ENCODE assay signal across 9 cellular contexts in the genomic region with DNA sequence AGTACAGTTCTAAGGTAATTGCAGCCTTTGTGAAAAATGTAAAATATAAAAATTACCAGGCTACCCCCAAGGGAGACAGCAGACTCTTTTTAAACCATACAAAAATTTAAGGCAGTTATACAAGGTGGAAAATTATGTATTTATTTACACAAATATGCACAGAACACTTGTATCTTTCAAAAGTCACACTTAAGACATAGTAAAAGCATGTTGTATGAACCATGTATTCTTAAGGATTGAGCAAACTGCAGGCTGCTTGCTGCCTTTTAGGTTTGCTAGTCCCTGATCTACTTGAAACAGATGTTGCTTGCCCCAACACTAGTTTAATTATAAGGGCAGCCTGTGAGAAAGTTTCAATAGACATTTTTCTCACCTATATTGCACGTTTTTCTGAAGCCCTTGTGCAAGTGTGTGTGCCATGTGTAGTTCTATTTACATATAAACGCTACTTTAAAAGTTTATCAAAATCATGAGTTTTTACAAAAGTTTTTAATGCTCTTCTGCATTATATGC.
A peak's percentile ranks its signal among the peaks of the same experiment; 100 is the strongest.
DNase-seq lines count a peak whose midpoint lies in the region; ATAC-seq and TF ChIP-seq lines count a peak whose summit lies in the region.
"Had no signal": no experiment of that assay in that cellular context is flagged by ENCODE, and none has a peak within 500 bp of the region (broad histone marks: within the 10 kb centered on the region; RNA-seq: fewer than 3 reads in every experiment).

No MANE protein-coding gene starts in this region.

- no peaks in the 10 kb centered on the region for H3K27me3 Mint-ChIP-seq in stimulated activated naive CD8-positive, alpha-beta T cell treated with anti-CD3 and anti-CD28 coated beads, Interleukin-15, Interleukin-2, amounts not matched to agents 100 ng/mL and 50 ng/mL, for 24 hours

- peaks cover 46% of the 10 kb centered on the region for H3K4me1 Mint-ChIP-seq in stimulated activated naive CD8-positive, alpha-beta T cell treated with anti-CD3 and anti-CD28 coated beads, Interleukin-15, Interleukin-2, amounts not matched to agents 100 ng/mL and 50 ng/mL, for 24 hours (ENCODE audit: low read depth)

- H3K27me3 ChIP-seq in ascending aorta, result no peaks in the 10 kb centered on the region
- H3K27me3 ChIP-seq in right lobe of liver, result no peaks in the 10 kb centered on the region

- H3K27ac Mint-ChIP-seq in stimulated activated naive CD8-positive, alpha-beta T cell treated with anti-CD3 and anti-CD28 coated beads, Interleukin-15, Interleukin-2, amounts not matched to agents 100 ng/mL and 50 ng/mL, for 24 hours, result peak overlapping the region; percentile 99

- H3K9me3 ChIP-seq in ascending aorta (no peaks in the 10 kb centered on the region), right lobe of liver (no peaks in the 10 kb centered on the region)

- H3K4me1 ChIP-seq in ascending aorta (peaks cover 0 to 6% of the 10 kb centered on the region in 2 donors), right lobe of liver (peaks cover 0 to 45% (median 11%) of the 10 kb centered on the region in 4 donors)

- H3K27ac ChIP-seq in ascending aorta, result peak overlapping the region in 1 of 2 donors; percentile 92
- H3K27ac ChIP-seq in right lobe of liver, result peak overlapping the region in 2 of 3 donors; percentile 96

- no peaks in the 10 kb centered on the region for H3K36me3 ChIP-seq in ascending aorta
- peaks cover 0 to 14% (median 4%) of the 10 kb centered on the region in 4 donors for H3K36me3 ChIP-seq in right lobe of liver

- no peak for ATAC-seq in stimulated activated naive CD8-positive, alpha-beta T cell treated with anti-CD3 and anti-CD28 coated beads, Interleukin-15, Interleukin-2, amounts not matched to agents 100 U/mL and 50 U/mL, for 24 hours
- no peak for ATAC-seq in right lobe of liver
- no peak for ATAC-seq in left colon
- no peak for ATAC-seq in omental fat pad (ENCODE audit: low FRiP score)
- ATAC-seq in GM19467 (IDR thresholded peaks at IDR 0.05; ENCODE audit: unreplicated experiment), result no peak

- peak overlapping the region; percentile 84 to 87 for H3K4me3 ChIP-seq in ascending aorta
- peak overlapping the region; percentile 75 to 81 (median 75) for H3K4me3 ChIP-seq in right lobe of liver

- TF ChIP-seq POLR2A in right lobe of liver (IDR thresholded peaks at IDR 0.05), result no peak

- WGBS in right lobe of liver (ENCODE audit: insufficient coverage, low coverage, low lambda C conversion rate, missing lambda C conversion rate), result 24% methylated on average over 2 of the region's 2 CpGs

- H3K4me3 Mint-ChIP-seq in stimulated activated naive CD8-positive, alpha-beta T cell treated with anti-CD3 and anti-CD28 coated beads, Interleukin-15, Interleukin-2, amounts not matched to agents 100 ng/mL and 50 ng/mL, for 24 hours, result peak overlapping the region; percentile 94

- no peak for DNase-seq in stimulated activated naive CD8-positive, alpha-beta T cell treated with anti-CD3 and anti-CD28 coated beads, Interleukin-15, Interleukin-2, amounts not matched to agents 100 U/mL and 50 U/mL, for 24 hours
- DNase-seq in ascending aorta (ENCODE audit: low spot score in 2 of 2) (no peak), right lobe of liver (no peak), left colon (no peak), omental fat pad (ENCODE audit: low spot score) (no peak), NCI-H2227 treated with DMSO at 0.1 percent for 48 hours (lab: John Stamatoyannopoulos, UW) (no peak)
- DNase-seq: retina had no signal

- H3K9me3 Mint-ChIP-seq in stimulated activated naive CD8-positive, alpha-beta T cell treated with anti-CD3 and anti-CD28 coated beads, Interleukin-15, Interleukin-2, amounts not matched to agents 100 ng/mL and 50 ng/mL, for 24 hours, result no peaks in the 10 kb centered on the region

- peaks cover 46% of the 10 kb centered on the region for H3K36me3 Mint-ChIP-seq in stimulated activated naive CD8-positive, alpha-beta T cell treated with anti-CD3 and anti-CD28 coated beads, Interleukin-15, Interleukin-2, amounts not matched to agents 100 ng/mL and 50 ng/mL, for 24 hours (ENCODE audit: low read depth)

- intact Hi-C loops in ascending aorta (cut with DNase I) (loop anchor here (2.0 kb wide), 2 partner anchors 311 to 405 kb away; a partner anchor contains a TSS), right lobe of liver (cut with DNase I) (loop anchor here in 1 of 2 donors (10.0 kb wide), 1 partner anchor 75 kb away; a partner anchor contains a TSS), left colon (cut with DNase I, micrococcal nuclease) (loop anchor here in 1 of 2 donors (10.0 kb wide), 1 partner anchor 405 kb away; a partner anchor contains a TSS)

- TF ChIP-seq CTCF in ascending aorta (IDR thresholded peaks at IDR 0.05) (no peak), right lobe of liver (IDR thresholded peaks at IDR 0.05) (no peak), omental fat pad (IDR thresholded peaks at IDR 0.05) (no peak)
